17 cellular contexts compared by ENCODE assay signal in genomic region chr9:104740596-104740995, GRCh38. TPM values are rescaled to one million over a fixed set of nuclear protein-coding genes. Genes with fewer than 3 reads are reported as not detected.
DNase-seq lines count a peak whose midpoint lies in the region; ATAC-seq, FAIRE-seq and TF ChIP-seq lines count a peak whose summit lies in the region.
"Had no signal": no experiment of that assay in that cellular context is flagged by ENCODE, and none has a peak within 500 bp of the region (broad histone marks: within the 10 kb centered on the region; RNA-seq: fewer than 3 reads in every experiment).

No MANE protein-coding gene starts in this region.

- H3K27ac Mint-ChIP-seq in Calu3 (ENCODE audit: unreplicated experiment), result peak overlapping the region; percentile 54
- H3K27ac Mint-ChIP-seq in memory B cell, result peak overlapping the region; percentile 74
- no peak overlapping the region for H3K27ac Mint-ChIP-seq in activated CD4-positive, alpha-beta T cell treated with anti-CD3 and anti-CD28 coated beads for 36 hours
- H3K27ac Mint-ChIP-seq in activated CD8-positive, alpha-beta memory T cell treated with anti-CD3 and anti-CD28 coated beads, Interleukin-2, amount 10 ng/mL, durations not matched to agents 7 days and 5 days, result no peak overlapping the region
- H3K27ac Mint-ChIP-seq: activated T-helper 2 cell treated with anti-CD3 and anti-CD28 coated beads, Interferon-gamma antibody, Interleukin-2, Interleukin-4, amounts not matched to agents 10 μg/mL and 5 μg/mL and 100 μg/mL, durations not matched to agents 14 hours and 24 hours and 36 hours; T-helper 17 cell had no signal

- H3K9me3 Mint-ChIP-seq in Calu3 (ENCODE audit: low read depth, unreplicated experiment), result no peaks in the 10 kb centered on the region
- H3K9me3 Mint-ChIP-seq in memory B cell, result no peaks in the 10 kb centered on the region
- H3K9me3 Mint-ChIP-seq in activated CD4-positive, alpha-beta T cell treated with anti-CD3 and anti-CD28 coated beads for 36 hours (ENCODE audit: low read depth), result no peaks in the 10 kb centered on the region
- no peaks in the 10 kb centered on the region for H3K9me3 Mint-ChIP-seq in activated CD8-positive, alpha-beta memory T cell treated with anti-CD3 and anti-CD28 coated beads, Interleukin-2, amount 10 ng/mL, durations not matched to agents 7 days and 5 days (ENCODE audit: low read depth)
- H3K9me3 Mint-ChIP-seq: activated T-helper 2 cell treated with anti-CD3 and anti-CD28 coated beads, Interferon-gamma antibody, Interleukin-2, Interleukin-4, amounts not matched to agents 10 μg/mL and 5 μg/mL and 100 μg/mL, durations not matched to agents 14 hours and 24 hours and 36 hours had no signal

- no peaks in the 10 kb centered on the region for H3K27me3 Mint-ChIP-seq in Calu3 (ENCODE audit: unreplicated experiment)
- no peaks in the 10 kb centered on the region for H3K27me3 Mint-ChIP-seq in memory B cell
- H3K27me3 Mint-ChIP-seq in activated CD4-positive, alpha-beta T cell treated with anti-CD3 and anti-CD28 coated beads for 36 hours, result no peaks in the 10 kb centered on the region
- H3K27me3 Mint-ChIP-seq in activated CD8-positive, alpha-beta memory T cell treated with anti-CD3 and anti-CD28 coated beads, Interleukin-2, amount 10 ng/mL, durations not matched to agents 7 days and 5 days, result no peaks in the 10 kb centered on the region
- H3K27me3 Mint-ChIP-seq: T-helper 17 cell had no signal

- no TSS peak for BruUV-seq in Calu3 (replicated peaks; lab: Mats Ljungman, UMichigan)

- no peaks in the 10 kb centered on the region; the same call in 1 of the 2 replicates for H3K4me1 ChIP-seq in HAP-1
- H3K4me1 ChIP-seq: lower lobe of right lung, Peyer's patch had no signal

- no peaks in the 10 kb centered on the region for H3K9me3 ChIP-seq in HAP-1
- H3K9me3 ChIP-seq: lower lobe of right lung, Peyer's patch had no signal

- no peak for ATAC-seq in memory B cell (ENCODE audit: low read depth)
- ATAC-seq in activated CD4-positive, alpha-beta T cell treated with anti-CD3 and anti-CD28 coated beads for 36 hours, result no peak
- ATAC-seq in activated CD8-positive, alpha-beta memory T cell treated with anti-CD3 and anti-CD28 coated beads, Interleukin-2, amount 10 ng/mL, durations not matched to agents 7 days and 5 days, result no peak
- ATAC-seq: lower lobe of right lung, T-helper 17 cell had no signal

- DNase-seq in Calu3 (no peak), NCI-H226 (peak; percentile 47), bronchial epithelial cell (ENCODE audit: low read depth) (peak; percentile 78), memory B cell (ENCODE audit: low spot score in 2 of 2) (no peak), HAP-1 (ENCODE audit: low spot score in 2 of 2) (no peak), GM20000 (ENCODE audit: low spot score) (no peak)
- DNase-seq in activated CD4-positive, alpha-beta T cell treated with anti-CD3 and anti-CD28 coated beads for 36 hours, result no peak
- no peak for DNase-seq in activated CD8-positive, alpha-beta memory T cell treated with anti-CD3 and anti-CD28 coated beads, Interleukin-2, amount 10 ng/mL, durations not matched to agents 7 days and 5 days
- DNase-seq: activated CD4-positive, alpha-beta T cell treated with anti-CD3 and anti-CD28 coated beads, Interleukin-2, amount 50 U/mL, for 48 hours; caudate nucleus; lower lobe of right lung; NCI-H1417; NCI-H345; Peyer's patch; T-helper 17 cell had no signal

- no peaks in the 10 kb centered on the region for H3K27me3 ChIP-seq in bronchial epithelial cell (ENCODE audit: control insufficient read depth, insufficient read depth, low read length)
- H3K27me3 ChIP-seq in HAP-1 (ENCODE audit: low read depth), result no peaks in the 10 kb centered on the region
- H3K27me3 ChIP-seq: Peyer's patch had no signal

- TF ChIP-seq CTCF in Calu3 (IDR thresholded peaks at IDR 0.05; ENCODE audit: unreplicated experiment) (no peak), bronchial epithelial cell (IDR thresholded peaks at IDR 0.05; ENCODE audit: insufficient read depth, low read length, severe bottlenecking) (no peak), GM20000 (IDR thresholded peaks at IDR 0.05; ENCODE audit: extremely low read depth, missing control alignments) (no peak)

- FAIRE-seq in bronchial epithelial cell (lab: Jason Lieb, UNC), result no peak

- H3K36me3 ChIP-seq in bronchial epithelial cell (ENCODE audit: control insufficient read depth, insufficient read depth, low read length) (no peaks in the 10 kb centered on the region), HAP-1 (replicated peaks) (no peaks in the 10 kb centered on the region)
- H3K36me3 ChIP-seq: lower lobe of right lung, Peyer's patch had no signal

- in situ Hi-C loops in HAP-1 (cut with MboI; ENCODE audit: low sequenced_read_pairs), result no loop called here

- CTCF ChIA-PET in Calu3 (lab: Charles Lee), result no interaction called here
- CTCF ChIA-PET in activated CD4-positive, alpha-beta T cell treated with anti-CD3 and anti-CD28 coated beads for 36 hours (lab: Charles Lee), result no interaction called here
- CTCF ChIA-PET in activated CD8-positive, alpha-beta memory T cell treated with anti-CD3 and anti-CD28 coated beads, Interleukin-2, amount 10 ng/mL, durations not matched to agents 7 days and 5 days (lab: Charles Lee), result interaction anchor here (1.5 kb wide), 1 partner anchor 15 kb away, joined by 3 read pairs; no protein-coding TSS in a partner anchor

- H3K4me1 Mint-ChIP-seq in Calu3 (ENCODE audit: low read depth, unreplicated experiment) (no peaks in the 10 kb centered on the region), memory B cell (peaks cover 7% of the 10 kb centered on the region)
- H3K4me1 Mint-ChIP-seq in activated CD4-positive, alpha-beta T cell treated with anti-CD3 and anti-CD28 coated beads for 36 hours, result peaks cover 6% of the 10 kb centered on the region
- peaks cover 5% of the 10 kb centered on the region for H3K4me1 Mint-ChIP-seq in activated CD8-positive, alpha-beta memory T cell treated with anti-CD3 and anti-CD28 coated beads, Interleukin-2, amount 10 ng/mL, durations not matched to agents 7 days and 5 days

- no peak overlapping the region for H3K4me3 Mint-ChIP-seq in Calu3 (ENCODE audit: low read depth, unreplicated experiment)
- H3K4me3 Mint-ChIP-seq in memory B cell, result no peak overlapping the region
- no peak overlapping the region for H3K4me3 Mint-ChIP-seq in activated CD4-positive, alpha-beta T cell treated with anti-CD3 and anti-CD28 coated beads for 36 hours
- H3K4me3 Mint-ChIP-seq in activated CD8-positive, alpha-beta memory T cell treated with anti-CD3 and anti-CD28 coated beads, Interleukin-2, amount 10 ng/mL, durations not matched to agents 7 days and 5 days, result no peak overlapping the region
- H3K4me3 Mint-ChIP-seq: T-helper 17 cell had no signal

- intact Hi-C loops in Calu3 (cut with micrococcal nuclease; ENCODE audit: unreplicated experiment), result loop anchor here (5.0 to 10.0 kb wide), 3 partner anchors 136 to 1346 kb away; partner anchors contain the start of gene OR13C2
- intact Hi-C loops in activated CD4-positive, alpha-beta T cell treated with anti-CD3 and anti-CD28 coated beads for 36 hours (cut with DNase I, micrococcal nuclease), result loop anchor here in 1 of 2 experiments (5.0 to 10.0 kb wide), 5 partner anchors 58 to 943 kb away; partner anchors contain the start of gene FKTN

- no peaks in the 10 kb centered on the region for H3K36me3 Mint-ChIP-seq in Calu3 (ENCODE audit: insufficient read depth, unreplicated experiment)
- peaks cover 4% of the 10 kb centered on the region for H3K36me3 Mint-ChIP-seq in memory B cell
- H3K36me3 Mint-ChIP-seq in activated CD4-positive, alpha-beta T cell treated with anti-CD3 and anti-CD28 coated beads for 36 hours (ENCODE audit: low read depth), result no peaks in the 10 kb centered on the region
- no peaks in the 10 kb centered on the region for H3K36me3 Mint-ChIP-seq in activated CD8-positive, alpha-beta memory T cell treated with anti-CD3 and anti-CD28 coated beads, Interleukin-2, amount 10 ng/mL, durations not matched to agents 7 days and 5 days

- H3K4me3 ChIP-seq in bronchial epithelial cell (ENCODE audit: low read depth, low read length) (no peak overlapping the region), HAP-1 (no peak overlapping the region)
- H3K4me3 ChIP-seq: lower lobe of right lung, Peyer's patch had no signal

- POLR2A ChIA-PET in activated CD4-positive, alpha-beta T cell treated with anti-CD3 and anti-CD28 coated beads for 36 hours (lab: Charles Lee), result no interaction called here

RNA-seq across cellular contexts. Expression of gene NIPSNAP3A, which starts 6.9 kb away (rescaled TPM):
- total RNA-seq in Calu3 (2022), result 7.4 and 8.0 TPM in 2 replicates
- 26.9 and 30.6 TPM in 2 replicates for total RNA-seq in bronchial epithelial cell
- total RNA-seq in activated CD4-positive, alpha-beta T cell treated with anti-CD3 and anti-CD28 coated beads for 36 hours, result 10 to 100 TPM in 1 of 2 experiments, 1 to 10 TPM in 1; 7.2 to 11.7 TPM
- total RNA-seq in activated CD8-positive, alpha-beta memory T cell treated with anti-CD3 and anti-CD28 coated beads, Interleukin-2, amount 10 ng/mL, durations not matched to agents 7 days and 5 days, result 10 to 100 TPM; 14.1 to 16.2 TPM

RNA-seq across cellular contexts. Expression of gene NIPSNAP3B, which starts 23.3 kb away (rescaled TPM):
- total RNA-seq in Calu3 (2022), result 0.83 and 1.1 TPM in 2 replicates
- total RNA-seq in bronchial epithelial cell, result 0.26 and 0.51 TPM in 2 replicates
- under 1 TPM; 0.85 to 0.90 TPM for total RNA-seq in activated CD4-positive, alpha-beta T cell treated with anti-CD3 and anti-CD28 coated beads for 36 hours
- 1 to 10 TPM in 1 of 2 experiments, under 1 TPM in 1; 0.91 to 1.1 TPM for total RNA-seq in activated CD8-positive, alpha-beta memory T cell treated with anti-CD3 and anti-CD28 coated beads, Interleukin-2, amount 10 ng/mL, durations not matched to agents 7 days and 5 days

RNA-seq across cellular contexts. Expression of gene OR13D1, which starts 46.3 kb away (rescaled TPM):
- total RNA-seq in Calu3 (2022), result not detected in 2 replicates
- not detected in 2 replicates for total RNA-seq in bronchial epithelial cell
- not detected for total RNA-seq in activated CD4-positive, alpha-beta T cell treated with anti-CD3 and anti-CD28 coated beads for 36 hours
- not detected for total RNA-seq in activated CD8-positive, alpha-beta memory T cell treated with anti-CD3 and anti-CD28 coated beads, Interleukin-2, amount 10 ng/mL, durations not matched to agents 7 days and 5 days
- total RNA-seq: activated T-helper 2 cell treated with anti-CD3 and anti-CD28 coated beads, Interferon-gamma antibody, Interleukin-2, Interleukin-4, amounts not matched to agents 10 μg/mL and 5 μg/mL and 100 μg/mL, durations not matched to agents 14 hours and 24 hours and 36 hours; lower lobe of right lung; Peyer's patch; skeletal muscle tissue; T-helper 17 cell had no signal

Comparison
In these comparisons a context has a peak if more than half of its experiments do, and no peak if none do; other contexts are left out.
1. DNase-seq: peak in NCI-H226 (single experiment) and bronchial epithelial cell (single experiment); none in Calu3 (single experiment), memory B cell (0 of 2), HAP-1 (0 of 2), activated CD4-positive, alpha-beta T cell treated with anti-CD3 and anti-CD28 coated beads for 36 hours (single experiment), activated CD8-positive, alpha-beta memory T cell treated with anti-CD3 and anti-CD28 coated beads, Interleukin-2, amount 10 ng/mL, durations not matched to agents 7 days and 5 days (single experiment) and GM20000 (single experiment).
2. H3K27ac Mint-ChIP-seq: peak in Calu3 (single experiment) and memory B cell (single experiment); none in activated CD4-positive, alpha-beta T cell treated with anti-CD3 and anti-CD28 coated beads for 36 hours (single experiment) and activated CD8-positive, alpha-beta memory T cell treated with anti-CD3 and anti-CD28 coated beads, Interleukin-2, amount 10 ng/mL, durations not matched to agents 7 days and 5 days (single experiment).